ENCODE assay signal across 28 cellular contexts in genomic region chr6:47005486-47005885, GRCh38. TPM values are rescaled to one million over a fixed set of nuclear protein-coding genes. Genes with fewer than 3 reads are reported as not detected.
"Had no signal": no experiment of that assay in that cellular context is flagged by ENCODE, and none has a peak within 500 bp of the region (broad histone marks: within the 10 kb centered on the region; RNA-seq: fewer than 3 reads in every experiment).

No MANE protein-coding gene starts in this region.

- DNase-seq: stimulated activated CD4-positive, alpha-beta T cell treated with anti-CD3 and anti-CD28 coated beads, Interleukin-2, amount 100 ng/mL, for 48 hours; stimulated activated CD4-positive, alpha-beta T cell treated with anti-CD3 and anti-CD28 coated beads, Interleukin-4, amount 100 ng/mL, for 1 hour; stimulated activated CD4-positive, alpha-beta T cell treated with anti-CD3 and anti-CD28 coated beads, Interleukin-4, amount 100 ng/mL, for 24 hours; stimulated activated CD4-positive, alpha-beta T cell treated with anti-CD3 and anti-CD28 coated beads, Interleukin-4, amount 100 ng/mL, for 4 hours; stimulated activated CD8-positive, alpha-beta memory T cell treated with anti-CD3 and anti-CD28 coated beads, Interleukin-4, amount 100 ng/mL, for 48 hours; stimulated activated naive B cell treated with anti-CD40 and anti-IgM and Interleukin-4, amounts not matched to agents 10 μg/mL and 1 μg/mL and 100 μg/mL, for 72 hours; stimulated activated naive CD4-positive, alpha-beta T cell; stimulated activated naive CD4-positive, alpha-beta T cell treated with Interleukin-2 at 50 U/mL for 16 hours; stimulated activated naive CD8-positive, alpha-beta T cell treated with anti-CD3 and anti-CD28 coated beads, Interleukin-15, amount 100 ng/mL, for 72 hours; stimulated activated naive CD8-positive, alpha-beta T cell treated with anti-CD3 and anti-CD28 coated beads, Interleukin-15, Interleukin-2, amounts not matched to agents 100 U/mL and 50 U/mL, for 24 hours; stomach; substantia nigra; testis; thyroid gland; tibial artery; transverse colon; trophoblast cell; upper lobe of left lung; upper lobe of right lung; uterus had no signal

- H3K9me3 ChIP-seq: stomach, suprapubic skin, testis, thoracic aorta, thyroid gland, tibial artery, tibial nerve, transverse colon, upper lobe of left lung, upper lobe of right lung, uterus, vagina had no signal

- H3K27me3 ChIP-seq: stomach, suprapubic skin, testis, thyroid gland, tibial artery, tibial nerve, transverse colon, upper lobe of left lung, upper lobe of right lung, uterus, vagina had no signal

- H3K4me3 ChIP-seq: stomach, suprapubic skin, testis, thoracic aorta, thyroid gland, tibial artery, tibial nerve, transverse colon, upper lobe of left lung, upper lobe of right lung, uterus, vagina had no signal

- H3K36me3 ChIP-seq: stomach, suprapubic skin, thoracic aorta, thyroid gland, tibial artery, tibial nerve, transverse colon, upper lobe of left lung, upper lobe of right lung, uterus, vagina had no signal

- H3K4me1 ChIP-seq: stomach, suprapubic skin, testis, tibial artery, tibial nerve, transverse colon, upper lobe of right lung, uterus, vagina had no signal

- H3K27ac ChIP-seq: stomach, suprapubic skin, testis, thoracic aorta, thyroid gland, tibial artery, tibial nerve, transverse colon, upper lobe of left lung, upper lobe of right lung, uterus, vagina had no signal

- ATAC-seq: stimulated activated effector memory CD8-positive, alpha-beta T cell treated with anti-CD3 and anti-CD28 coated beads, Interleukin-12 subunit alpha, Interleukin-12 subunit beta, amount 100 ng/mL, for 72 hours; stimulated activated memory B cell treated with anti-CD40 and anti-IgM and Interleukin-4, amounts not matched to agents 10 μg/mL and 1 μg/mL and 100 μg/mL, for 72 hours; stimulated activated naive B cell treated with anti-CD40 and anti-IgM and Interleukin-4, amounts not matched to agents 10 μg/mL and 1 μg/mL and 100 μg/mL, for 72 hours; stimulated activated naive CD8-positive, alpha-beta T cell treated with anti-CD3 and anti-CD28 coated beads, Interleukin-15, amount 100 ng/mL, for 72 hours; stimulated activated naive CD8-positive, alpha-beta T cell treated with anti-CD3 and anti-CD28 coated beads, Interleukin-15, Interleukin-2, amounts not matched to agents 100 U/mL and 50 U/mL, for 24 hours; upper lobe of right lung had no signal

RNA-seq across cellular contexts. Expression of gene ADGRF1, which starts 36.6 kb away (rescaled TPM):
- total RNA-seq: subcutaneous adipose tissue, temporal lobe, thoracic aorta, tibial nerve had no signal
